8 cellular contexts compared by ENCODE assay signal in the genomic region with DNA sequence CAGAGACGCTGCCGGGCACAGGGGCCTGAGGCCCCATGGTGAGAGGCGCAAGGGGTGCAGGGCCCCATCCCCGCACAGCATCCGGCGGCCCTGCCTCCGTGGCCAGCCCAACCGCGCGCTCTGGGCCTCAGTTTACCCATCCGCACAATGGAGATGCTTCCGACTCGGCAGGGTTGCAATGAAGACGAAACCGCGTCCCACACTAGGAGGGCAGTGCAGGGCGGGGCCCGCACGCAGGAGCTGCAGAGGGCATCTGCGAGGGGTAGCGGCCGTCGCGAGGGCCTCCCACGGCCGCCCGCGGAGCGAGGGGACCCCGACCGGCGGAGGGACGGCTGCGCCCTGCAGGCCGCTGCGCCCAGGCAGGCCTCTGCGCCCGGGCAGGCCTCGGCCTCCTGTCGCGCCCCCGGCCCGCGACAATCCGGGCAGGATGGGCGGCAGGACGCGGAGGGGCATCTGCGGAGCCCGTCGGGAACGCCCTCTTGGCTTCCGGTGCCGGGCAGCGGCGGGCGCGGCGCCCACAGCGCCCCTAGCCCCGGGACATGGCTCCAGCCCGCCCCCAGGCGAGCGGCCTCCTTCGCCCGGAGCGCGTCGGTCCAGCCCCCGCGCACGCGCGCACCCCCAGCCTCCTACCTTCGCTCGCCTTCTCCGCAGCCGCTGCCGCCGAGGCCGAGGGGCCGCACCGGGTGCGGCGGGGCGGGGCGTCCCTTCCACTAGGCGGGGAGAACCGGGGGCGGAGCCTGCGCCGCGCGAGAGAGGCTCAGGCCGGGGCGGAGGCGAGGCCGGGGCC. TPM values are rescaled to one million over a fixed set of nuclear protein-coding genes. Genes with fewer than 3 reads are reported as not detected.
DNase-seq lines count a peak whose midpoint lies in the region; ATAC-seq, FAIRE-seq and TF ChIP-seq lines count a peak whose summit lies in the region.

No MANE protein-coding gene starts in this region.

- H3K4me3 ChIP-seq in BE2C (ENCODE audit: low read depth, low read length): peak overlapping the region; percentile 51
- peak overlapping the region; percentile 74 for H3K4me3 ChIP-seq in colonic mucosa
- H3K4me3 ChIP-seq in HepG2 (replicated peaks in 1 of 3; ENCODE audit: insufficient read depth in 1 of 3, low read depth in 2 of 3, low read length in 3 of 3): peak overlapping the region; percentile 86 to 93 (median 92)

- H3K36me3 ChIP-seq in BE2C (no peaks in the 10 kb centered on the region), colonic mucosa (no peaks in the 10 kb centered on the region), HepG2 (replicated peaks in 1 of 2; ENCODE audit: control insufficient read depth in 1 of 2, insufficient read depth in 2 of 2, low read length in 2 of 2) (no peaks in the 10 kb centered on the region)

- H3K4me2 ChIP-seq in HepG2 (ENCODE audit: low read depth, low read length): peak overlapping the region; percentile 65

- no peaks in the 10 kb centered on the region for H3K36me3 Mint-ChIP-seq in activated CD4-positive, alpha-beta T cell treated with anti-CD3 and anti-CD28 coated beads, Interleukin-2, amount 10 ng/mL, durations not matched to agents 24 days and 14 days (ENCODE audit: low read depth)

- intact Hi-C loops in activated CD4-positive, alpha-beta T cell treated with anti-CD3 and anti-CD28 coated beads, Interleukin-2, amount 10 ng/mL, durations not matched to agents 24 days and 14 days (cut with micrococcal nuclease): loop anchor here (5.0 kb wide), 1 partner anchor 56 kb away; a partner anchor contains a TSS
- intact Hi-C loops in colonic mucosa (cut with DNase I): no loop called here
- intact Hi-C loops in HepG2 (cut with micrococcal nuclease; ENCODE audit: unreplicated experiment): no loop called here

- H3K4me1 ChIP-seq in BE2C: no peaks in the 10 kb centered on the region
- H3K4me1 ChIP-seq in colonic mucosa: no peaks in the 10 kb centered on the region
- H3K4me1 ChIP-seq in HepG2 (ENCODE audit: insufficient read depth, low read length): peaks cover 36% of the 10 kb centered on the region

- H3K9me3 Mint-ChIP-seq in activated CD4-positive, alpha-beta T cell treated with anti-CD3 and anti-CD28 coated beads, Interleukin-2, amount 10 ng/mL, durations not matched to agents 24 days and 14 days: no peaks in the 10 kb centered on the region

- DNase-seq in BE2C (peak; percentile 91), NCI-H526 (lab: John Stamatoyannopoulos, UW) (peak; percentile 61 to 96), colonic mucosa (peak; percentile 92), HepG2 (ENCODE audit: low spot score) (peak; percentile 79)
- peak; percentile 97 for DNase-seq in activated CD4-positive, alpha-beta T cell treated with anti-CD3 and anti-CD28 coated beads, Interleukin-2, amount 10 ng/mL, durations not matched to agents 24 days and 14 days
- peak; percentile 73 for DNase-seq in stimulated activated CD4-positive, alpha-beta T cell treated with anti-CD3 and anti-CD28 coated beads, Interleukin-2, amount 100 ng/mL, for 4 hours (ENCODE audit: low read depth)

- H3K27ac Mint-ChIP-seq in activated CD4-positive, alpha-beta T cell treated with anti-CD3 and anti-CD28 coated beads, Interleukin-2, amount 10 ng/mL, durations not matched to agents 24 days and 14 days: no peak overlapping the region

- peaks cover 15% of the 10 kb centered on the region for H3K4me1 Mint-ChIP-seq in activated CD4-positive, alpha-beta T cell treated with anti-CD3 and anti-CD28 coated beads, Interleukin-2, amount 10 ng/mL, durations not matched to agents 24 days and 14 days

- TF ChIP-seq CTCF in BE2C (IDR thresholded peaks at IDR 0.05; ENCODE audit: low read depth, low read length) (no peak), colonic mucosa (IDR thresholded peaks at IDR 0.05) (no peak), HepG2 (CRISPR knock-in tag; IDR thresholded peaks at IDR 0.05) (peak; percentile 61)

- H3K79me2 ChIP-seq in HepG2 (ENCODE audit: insufficient read depth, low read length): no peaks in the 10 kb centered on the region

- POLR2A ChIA-PET in HepG2 (lab: Yijun Ruan, JAX): interaction anchor here (1.1 to 1.3 kb wide), 2 partner anchors 19 to 58 kb away, joined by 3 read pairs; a partner anchor contains a TSS

- H4K20me1 ChIP-seq in HepG2 (ENCODE audit: insufficient read depth, low read length): no peaks in the 10 kb centered on the region

- TF ChIP-seq RAD21 in HepG2 (CRISPR knock-in tag; IDR thresholded peaks at IDR 0.05): peak; percentile 39

- no peak overlapping the region for H2AFZ ChIP-seq in HepG2 (ENCODE audit: low read length)

- no peak for FAIRE-seq in HepG2 (lab: Jason Lieb, UNC)

- ATAC-seq in GM19324 (IDR thresholded peaks at IDR 0.05; ENCODE audit: low FRiP score, unreplicated experiment): peak; percentile 85
- peak; percentile 75 for ATAC-seq in HG03460 (IDR thresholded peaks at IDR 0.05; ENCODE audit: unreplicated experiment)
- ATAC-seq in HepG2: peak; percentile 89

- no peaks in the 10 kb centered on the region for H3K9me3 ChIP-seq in BE2C
- no peaks in the 10 kb centered on the region for H3K9me3 ChIP-seq in colonic mucosa
- no peaks in the 10 kb centered on the region for H3K9me3 ChIP-seq in HepG2 (ENCODE audit: low read length)

- H3K4me3 Mint-ChIP-seq in activated CD4-positive, alpha-beta T cell treated with anti-CD3 and anti-CD28 coated beads, Interleukin-2, amount 10 ng/mL, durations not matched to agents 24 days and 14 days: peak overlapping the region; percentile 86

- H3K27me3 ChIP-seq in BE2C (no peaks in the 10 kb centered on the region), colonic mucosa (no peaks in the 10 kb centered on the region), HepG2 (ENCODE audit: control insufficient read depth in 1 of 2, insufficient read depth in 2 of 2, low read length in 2 of 2) (no peaks in the 10 kb centered on the region; a peak in 1 of 5 replicates)

- H3K27ac ChIP-seq in colonic mucosa: peak overlapping the region; percentile 65
- peak overlapping the region; percentile 38 for H3K27ac ChIP-seq in HepG2 (ENCODE audit: extremely low read length, insufficient read depth, low read length)

- WGBS in HepG2 (ENCODE audit: low lambda C conversion rate): under 1% methylated on average over 26 of the region's 98 CpGs

- BruUV-seq in HepG2 (replicated peaks; lab: Mats Ljungman, UMichigan): no TSS peak

- H3K9ac ChIP-seq in colonic mucosa (ENCODE audit: low read depth in 2 of 2, low read length in 2 of 2) (peak overlapping the region; percentile 26 to 81), HepG2 (ENCODE audit: insufficient read depth, low read depth, low read length) (peak overlapping the region; percentile 68)

- TF ChIP-seq POLR2A in HepG2 (IDR thresholded peaks at IDR 0.05; ENCODE audit: insufficient read depth in 1 of 2, low read depth in 2 of 2, low read length in 2 of 2): no peak; a peak in 2 of 4 replicates

- in situ Hi-C loops in HepG2 (cut with HindIII; ENCODE audit: extremely low pct_ligation_motif_present, low pct_unique_long_range_greater_than_20kb): no loop called here

- CTCF ChIA-PET in HepG2 (lab: Yijun Ruan, JAX; ENCODE audit: low intra/inter-chr PET ratio, low total read pairs): no interaction called here

- H3K27me3 Mint-ChIP-seq in activated CD4-positive, alpha-beta T cell treated with anti-CD3 and anti-CD28 coated beads, Interleukin-2, amount 10 ng/mL, durations not matched to agents 24 days and 14 days: peaks cover 9% of the 10 kb centered on the region

- TF ChIP-seq EP300 in HepG2 (IDR thresholded peaks at IDR 0.05; ENCODE audit: low read depth in 2 of 2, low read length in 2 of 2) (no peak), HepG2 (CRISPR knock-in tag; IDR thresholded peaks at IDR 0.05; ENCODE audit: borderline replicate concordance) (no peak)

RNA-seq across cellular contexts. Expression of a gene that starts 15.3 kb away (rescaled TPM):
- polyA plus RNA-seq in BE2C (2012; ENCODE audit: insufficient read depth, insufficient read length, low read depth): 5.0 TPM
- 1,962 and 2,189 TPM in 2 replicates for total RNA-seq in activated CD4-positive, alpha-beta T cell treated with anti-CD3 and anti-CD28 coated beads, Interleukin-2, amount 10 ng/mL, durations not matched to agents 24 days and 14 days
- total RNA-seq in colonic mucosa: 1,000 to 10,000 TPM; 1,159 to 2,517 TPM
- 859 and 11,018 TPM in 2 replicates for total RNA-seq in HepG2 (2016; rRNA removed; fragmentation: Illumina TruSeq; extraction: Trizol)
- 16,281 and 17,236 TPM in 2 replicates for total RNA-seq in HepG2 (2016; cell fraction: cytosol; rRNA removed; fragmentation: Illumina TruSeq; extraction: Trizol; ENCODE audit: low read depth)
- total RNA-seq in HepG2 (2016; cell fraction: insoluble cytoplasmic fraction; rRNA removed; fragmentation: Illumina TruSeq; extraction: Trizol): 1,309 and 10,613 TPM in 2 replicates
- total RNA-seq in HepG2 (2016; cell fraction: membrane; rRNA removed; fragmentation: Illumina TruSeq; extraction: Trizol): 2,848 and 3,475 TPM in 2 replicates
- total RNA-seq in HepG2 (2016; cell fraction: nucleus; rRNA removed; fragmentation: Illumina TruSeq; extraction: Trizol): 52,466 and 64,417 TPM in 2 replicates
- under 0.01 TPM in 2 replicates for polyA plus RNA-seq in HepG2 (2011; rRNA removed)
- polyA plus RNA-seq in HepG2 (2011; cell fraction: cytosol; rRNA removed): under 0.01 TPM in 2 replicates
- under 0.01 TPM in 2 replicates for polyA plus RNA-seq in HepG2 (2011; cell fraction: nucleus; rRNA removed)
- polyA plus RNA-seq in HepG2 (2012): 59.2 and 78.2 TPM in 2 replicates
- 27.3 and 44.4 TPM in 2 replicates for polyA plus RNA-seq in HepG2 (2016; cell fraction: cytosol; fragmentation: Illumina TruSeq; extraction: Trizol; ENCODE audit: low read depth)
- polyA plus RNA-seq in HepG2 (2016; cell fraction: insoluble cytoplasmic fraction; fragmentation: Illumina TruSeq; extraction: Trizol; ENCODE audit: low read depth): not detected in 2 replicates
- not detected in 2 replicates for polyA plus RNA-seq in HepG2 (2016; cell fraction: membrane; fragmentation: Illumina TruSeq; extraction: Trizol; ENCODE audit: low read depth)
- polyA plus RNA-seq in HepG2 (2016; cell fraction: nucleus; fragmentation: Illumina TruSeq; extraction: Trizol; ENCODE audit: insufficient read depth, low read depth): 32.8 TPM in 1 of 2 replicates, not detected in the other
- 12,820 and 15,604 TPM in 2 replicates for polyA minus RNA-seq in HepG2 (2011; rRNA and poly(A)+ RNA removed; ENCODE audit: low replicate concordance)
- 90,102 and 105,040 TPM in 2 replicates for polyA minus RNA-seq in HepG2 (2011; cell fraction: cytosol; rRNA and poly(A)+ RNA removed)
- polyA minus RNA-seq in HepG2 (2011; cell fraction: nucleus; rRNA and poly(A)+ RNA removed): 42,574 and 58,030 TPM in 2 replicates

RNA-seq across cellular contexts. Expression of a gene that starts 58.2 kb away (rescaled TPM):
- 43.0 TPM for polyA plus RNA-seq in BE2C (2012; ENCODE audit: insufficient read depth, insufficient read length, low read depth)
- 74.1 and 76.8 TPM in 2 replicates for total RNA-seq in activated CD4-positive, alpha-beta T cell treated with anti-CD3 and anti-CD28 coated beads, Interleukin-2, amount 10 ng/mL, durations not matched to agents 24 days and 14 days
- total RNA-seq in colonic mucosa: 10 to 100 TPM; 46.4 to 57.7 TPM
- total RNA-seq in HepG2 (2016; rRNA removed; fragmentation: Illumina TruSeq; extraction: Trizol): 52.3 and 62.6 TPM in 2 replicates
- total RNA-seq in HepG2 (2016; cell fraction: cytosol; rRNA removed; fragmentation: Illumina TruSeq; extraction: Trizol; ENCODE audit: low read depth): 9.4 and 10.0 TPM in 2 replicates
- 51.2 and 64.2 TPM in 2 replicates for total RNA-seq in HepG2 (2016; cell fraction: insoluble cytoplasmic fraction; rRNA removed; fragmentation: Illumina TruSeq; extraction: Trizol)
- total RNA-seq in HepG2 (2016; cell fraction: membrane; rRNA removed; fragmentation: Illumina TruSeq; extraction: Trizol): 20.2 and 23.2 TPM in 2 replicates
- 22.1 and 26.7 TPM in 2 replicates for total RNA-seq in HepG2 (2016; cell fraction: nucleus; rRNA removed; fragmentation: Illumina TruSeq; extraction: Trizol)
- 38.5 and 41.0 TPM in 2 replicates for polyA plus RNA-seq in HepG2 (2011; rRNA removed)
- polyA plus RNA-seq in HepG2 (2011; cell fraction: cytosol; rRNA removed): 48.1 and 54.1 TPM in 2 replicates
- 22.4 and 27.6 TPM in 2 replicates for polyA plus RNA-seq in HepG2 (2011; cell fraction: nucleus; rRNA removed)
- polyA plus RNA-seq in HepG2 (2012): 24.9 and 33.4 TPM in 2 replicates
- polyA plus RNA-seq in HepG2 (2016; cell fraction: cytosol; fragmentation: Illumina TruSeq; extraction: Trizol; ENCODE audit: low read depth): 7.1 and 7.3 TPM in 2 replicates
- polyA plus RNA-seq in HepG2 (2016; cell fraction: insoluble cytoplasmic fraction; fragmentation: Illumina TruSeq; extraction: Trizol; ENCODE audit: low read depth): 55.1 and 59.1 TPM in 2 replicates
- polyA plus RNA-seq in HepG2 (2016; cell fraction: membrane; fragmentation: Illumina TruSeq; extraction: Trizol; ENCODE audit: low read depth): 10.5 and 12.4 TPM in 2 replicates
- 30.2 and 30.4 TPM in 2 replicates for polyA plus RNA-seq in HepG2 (2016; cell fraction: nucleus; fragmentation: Illumina TruSeq; extraction: Trizol; ENCODE audit: insufficient read depth, low read depth)
- 43.7 and 55.9 TPM in 2 replicates for polyA minus RNA-seq in HepG2 (2011; rRNA and poly(A)+ RNA removed; ENCODE audit: low replicate concordance)
- polyA minus RNA-seq in HepG2 (2011; cell fraction: cytosol; rRNA and poly(A)+ RNA removed): 21.5 and 24.9 TPM in 2 replicates
- polyA minus RNA-seq in HepG2 (2011; cell fraction: nucleus; rRNA and poly(A)+ RNA removed): 18.5 and 22.5 TPM in 2 replicates

Comparison
In these comparisons a context has a peak if more than half of its experiments do, and no peak if none do; other contexts are left out.
1. Peak in every context shown above with its lines: DNase-seq, ATAC-seq, H3K4me3 ChIP-seq and H3K27ac ChIP-seq.